ENCODE assay signal across 8 cellular contexts in genomic region chr19:10654610-10655456, GRCh38. TPM values are rescaled to one million over a fixed set of nuclear protein-coding genes. Genes with fewer than 3 reads are reported as not detected.
DNase-seq lines count a peak whose midpoint lies in the region; ATAC-seq, FAIRE-seq and TF ChIP-seq lines count a peak whose summit lies in the region.

No MANE protein-coding gene starts in this region.

- H3K4me3 ChIP-seq in HUES6 (ENCODE audit: low read depth, low read length), result peak overlapping the region; percentile 88
- peak overlapping the region; percentile 83 for H3K4me3 ChIP-seq in SK-N-MC
- H3K4me3 ChIP-seq in hepatocyte, result peak overlapping the region; percentile 73
- peak overlapping the region; percentile 85 to 99 (median 97) for H3K4me3 ChIP-seq in gastrocnemius medialis

- no peak for TF ChIP-seq POLR2A in gastrocnemius medialis (IDR thresholded peaks at IDR 0.05)

- TF ChIP-seq CTCF in hepatocyte (IDR thresholded peaks at IDR 0.05; ENCODE audit: poor library complexity), result no peak
- no peak for TF ChIP-seq CTCF in gastrocnemius medialis (IDR thresholded peaks at IDR 0.05 in 4 of 5, conservative IDR thresholded peaks at IDR 0.05 in 1 of 5)

- H3K27me3 ChIP-seq in HUES6 (ENCODE audit: control insufficient read depth, insufficient read depth, low read length) (no peaks in the 10 kb centered on the region), hepatocyte (no peaks in the 10 kb centered on the region), gastrocnemius medialis (no peaks in the 10 kb centered on the region)

- H3K27ac ChIP-seq in HUES6 (ENCODE audit: low read depth, low read length) (peak overlapping the region; percentile 100), SK-N-MC (peak overlapping the region; percentile 99), angular gyrus (ENCODE audit: low read depth, low read length) (peak overlapping the region; percentile 97), hepatocyte (peak overlapping the region; percentile 98), gastrocnemius medialis (peak overlapping the region; percentile 99 to 100 (median 99))

- in situ Hi-C loops in gastrocnemius medialis (cut with MboI; ENCODE audit: low sequenced_read_pairs in 4 of 4), result loop anchor here in 1 of 4 donors (5.0 kb wide), 1 partner anchor 47 kb away; the partner anchor contains the start of gene QTRT1

- peak overlapping the region; percentile 28 for H2AFZ ChIP-seq in hepatocyte

- ATAC-seq in gastrocnemius medialis, result peak; percentile 34 to 39
- no peak for ATAC-seq in HG02938 (IDR thresholded peaks at IDR 0.05; ENCODE audit: unreplicated experiment)

- H3K36me3 ChIP-seq in HUES6 (ENCODE audit: control insufficient read depth, insufficient read depth, low read length) (peaks cover 43% of the 10 kb centered on the region), SK-N-MC (ENCODE audit: insufficient read depth, low read length) (peaks cover 52% of the 10 kb centered on the region), hepatocyte (replicated peaks; ENCODE audit: insufficient read depth, low read depth) (no peaks in the 10 kb centered on the region), gastrocnemius medialis (no peaks in the 10 kb centered on the region)

- H3K79me2 ChIP-seq in hepatocyte, result peaks cover 63% of the 10 kb centered on the region

- peak overlapping the region; percentile 98 for H3K4me2 ChIP-seq in hepatocyte

- peak; percentile 33 for FAIRE-seq in GM19239 (lab: Jason Lieb, UNC)

- no peaks in the 10 kb centered on the region for H3K9me2 ChIP-seq in hepatocyte (replicated peaks; ENCODE audit: insufficient read depth)

- peak; percentile 28 to 37 for DNase-seq in AML-193 (lab: John Stamatoyannopoulos, UW)
- peak; percentile 62 for DNase-seq in GM19239 (ENCODE audit: insufficient read length, low spot score)
- DNase-seq in SK-N-MC (ENCODE audit: low read depth, low spot score), result no peak
- peak; percentile 75 for DNase-seq in hepatocyte (ENCODE audit: low spot score)
- DNase-seq in gastrocnemius medialis, result peak in 1 of 2 donors; percentile 18

- H3K9ac ChIP-seq in HUES6 (ENCODE audit: low read length) (peak overlapping the region; percentile 99), SK-N-MC (ENCODE audit: insufficient read length) (peak overlapping the region; percentile 100)

- no peaks in the 10 kb centered on the region for H3K9me3 ChIP-seq in HUES6 (ENCODE audit: control insufficient read depth, insufficient read depth, low read depth, low read length)
- no peaks in the 10 kb centered on the region for H3K9me3 ChIP-seq in SK-N-MC (ENCODE audit: low read depth, low read length)
- H3K9me3 ChIP-seq in hepatocyte (ENCODE audit: low read depth), result no peaks in the 10 kb centered on the region
- no peaks in the 10 kb centered on the region for H3K9me3 ChIP-seq in gastrocnemius medialis

- WGBS in hepatocyte (ENCODE audit: low lambda C conversion rate, missing lambda C conversion rate), result 1% methylated on average over 47 of the region's 73 CpGs

- H3K4me1 ChIP-seq in HUES6 (ENCODE audit: control insufficient read depth, insufficient read depth, low read length) (peaks cover 5% of the 10 kb centered on the region; the same call in 1 of the 2 replicates), hepatocyte (ENCODE audit: insufficient read depth) (peaks cover 28% of the 10 kb centered on the region), gastrocnemius medialis (peaks cover 31 to 47% of the 10 kb centered on the region in 2 donors)

- peaks cover 51% of the 10 kb centered on the region for H4K20me1 ChIP-seq in hepatocyte (ENCODE audit: insufficient read depth, poor library complexity, severe bottlenecking)

- intact Hi-C loops in gastrocnemius medialis (cut with DNase I; ENCODE audit: low total_unique reads), result loop anchor here (1.0 to 10.0 kb wide), 4 partner anchors 88 to 305 kb away; partner anchors contain the start of genes CDC37, CDKN2D, KEAP1 and KRI1

RNA-seq across cellular contexts. Expression of gene ILF3, which starts 0.7 kb away (rescaled TPM):
- total RNA-seq in hepatocyte (112 and 149 TPM in 2 replicates), gastrocnemius medialis (10 to 100 TPM; 67.3 to 88.2 (median 76.6) TPM)
- 120 and 129 TPM in 2 replicates for polyA plus RNA-seq in hepatocyte

RNA-seq across cellular contexts. Expression of gene SLC44A2, which starts 29.5 kb away (rescaled TPM):
- 37.2 and 44.4 TPM in 2 replicates for total RNA-seq in hepatocyte
- 91.3 and 100 TPM in 2 replicates for polyA plus RNA-seq in hepatocyte
- total RNA-seq in gastrocnemius medialis, result 100 to 1,000 TPM in 2 of 4 donors, 10 to 100 TPM in 2; 51.1 to 168 (median 105) TPM

RNA-seq across cellular contexts. Expression of gene QTRT1, which starts 46.4 kb away (rescaled TPM):
- total RNA-seq in hepatocyte (19.5 and 21.7 TPM in 2 replicates), gastrocnemius medialis (10 to 100 TPM in 3 of 4 donors, 1 to 10 TPM in 1; 9.5 to 25.7 (median 15.4) TPM)
- 52.8 and 67.7 TPM in 2 replicates for polyA plus RNA-seq in hepatocyte
